Comparison of ENCODE assay signal across 1 cellular context in genomic region chr17:68777243-68777855, GRCh38.
TF ChIP-seq lines count a peak whose summit lies in the region.

No MANE protein-coding gene starts in this region.

TF ChIP-seq in HepG2, 621 proteins besides CTCF, POLR2A, EP300 and RAD21 (continued from another document and continues in another):
- TF ChIP-seq DPF2 (CRISPR knock-in tag; IDR thresholded peaks at IDR 0.05; ENCODE audit: borderline replicate concordance, low read depth) = no peak
- no peak for TF ChIP-seq SAFB2 (CRISPR knock-in tag; IDR thresholded peaks at IDR 0.05; ENCODE audit: borderline replicate concordance, low read depth)
- no peak for TF ChIP-seq ZBTB10 (CRISPR knock-in tag; IDR thresholded peaks at IDR 0.05; ENCODE audit: borderline replicate concordance)
- TF ChIP-seq ZNF607 (CRISPR knock-in tag; IDR thresholded peaks at IDR 0.05; ENCODE audit: borderline replicate concordance) = no peak; the same call in 1 of the 2 replicates
- no peak for TF ChIP-seq RNF2 (conservative IDR thresholded peaks at IDR 0.05; ENCODE audit: low read depth)
- no peak for TF ChIP-seq SATB2 (CRISPR knock-in tag; IDR thresholded peaks at IDR 0.05)
- no peak for TF ChIP-seq ZBTB14 (CRISPR knock-in tag; IDR thresholded peaks at IDR 0.05)
- no peak for TF ChIP-seq RBM39 (IDR thresholded peaks at IDR 0.05; ENCODE audit: low read depth, low read length, poor library complexity, severe bottlenecking)
- no peak; the same call in 1 of the 2 replicates for TF ChIP-seq NCOA2 (CRISPR knock-in tag; IDR thresholded peaks at IDR 0.05)
- TF ChIP-seq TRAFD1 (CRISPR knock-in tag; IDR thresholded peaks at IDR 0.05; ENCODE audit: borderline replicate concordance) = no peak
- 0 out of 2 replicates have a peak, but pooled peaks have one; percentile 45 for TF ChIP-seq PBX3 (CRISPR knock-in tag; IDR thresholded peaks at IDR 0.05; ENCODE audit: borderline replicate concordance)
- TF ChIP-seq ZNF543 (CRISPR knock-in tag; IDR thresholded peaks at IDR 0.05) = no peak
- TF ChIP-seq ZKSCAN5 (CRISPR knock-in tag; IDR thresholded peaks at IDR 0.05) = no peak
- TF ChIP-seq MIER2 (CRISPR knock-in tag; IDR thresholded peaks at IDR 0.05) = no peak; the same call in 1 of the 2 replicates
- TF ChIP-seq ZNF749 (CRISPR knock-in tag; IDR thresholded peaks at IDR 0.05; ENCODE audit: borderline replicate concordance) = no peak
- TF ChIP-seq ZNF816 (CRISPR knock-in tag; IDR thresholded peaks at IDR 0.05; ENCODE audit: borderline replicate concordance) = no peak; the same call in 1 of the 2 replicates
- no peak for TF ChIP-seq ZBTB7B (CRISPR knock-in tag; IDR thresholded peaks at IDR 0.05)
- no peak for TF ChIP-seq HNRNPL (IDR thresholded peaks at IDR 0.05; ENCODE audit: low read depth, low read length)
- TF ChIP-seq MBNL3 (CRISPR knock-in tag; conservative IDR thresholded peaks at IDR 0.05) = no peak
- TF ChIP-seq SOX6 (IDR thresholded peaks at IDR 0.05) = no peak
- TF ChIP-seq SOX6 (CRISPR knock-in tag; IDR thresholded peaks at IDR 0.05) = no peak
- no peak for TF ChIP-seq PAWR (CRISPR knock-in tag; IDR thresholded peaks at IDR 0.05; ENCODE audit: borderline replicate concordance)
- no peak for TF ChIP-seq ZNF337 (CRISPR knock-in tag; IDR thresholded peaks at IDR 0.05; ENCODE audit: borderline replicate concordance, low read depth)
- TF ChIP-seq ZNF598 (CRISPR knock-in tag; IDR thresholded peaks at IDR 0.05; ENCODE audit: borderline replicate concordance) = no peak
- no peak for TF ChIP-seq MAFG (CRISPR knock-in tag; IDR thresholded peaks at IDR 0.05)
- no peak for TF ChIP-seq ZNF18 (CRISPR knock-in tag; IDR thresholded peaks at IDR 0.05; ENCODE audit: insufficient replicate concordance)
- no peak for TF ChIP-seq ZNF616 (CRISPR knock-in tag; IDR thresholded peaks at IDR 0.05; ENCODE audit: low read depth)
- TF ChIP-seq SMC3 (IDR thresholded peaks at IDR 0.05; ENCODE audit: low read length) = peak; percentile 99
- TF ChIP-seq TCF7L2 (IDR thresholded peaks at IDR 0.05; ENCODE audit: low read depth, low read length) = no peak
- no peak for TF ChIP-seq ZNF7 (CRISPR knock-in tag; IDR thresholded peaks at IDR 0.05)
- TF ChIP-seq REL (CRISPR knock-in tag; conservative IDR thresholded peaks at IDR 0.05) = no peak
- peak; percentile 76 for TF ChIP-seq ELF3 (CRISPR knock-in tag; IDR thresholded peaks at IDR 0.05)
- no peak for TF ChIP-seq RBM22 (optimal IDR thresholded peaks at IDR 0.05; ENCODE audit: low read length)
- no peak for TF ChIP-seq PAXIP1 (CRISPR knock-in tag; conservative IDR thresholded peaks at IDR 0.05)
- TF ChIP-seq ZBED4 (CRISPR knock-in tag; IDR thresholded peaks at IDR 0.05; ENCODE audit: borderline replicate concordance) = peak; percentile 45; the same call in 1 of the 2 replicates
- TF ChIP-seq E2F1 (CRISPR knock-in tag; IDR thresholded peaks at IDR 0.05) = 0 out of 2 replicates have a peak, but pooled peaks have one; percentile 26
- TF ChIP-seq ZNF367 (CRISPR knock-in tag; IDR thresholded peaks at IDR 0.05; ENCODE audit: borderline replicate concordance) = no peak
- no peak for TF ChIP-seq GABPA (IDR thresholded peaks at IDR 0.05; ENCODE audit: low read depth, low read length)
- no peak for TF ChIP-seq GABPA (CRISPR knock-in tag; IDR thresholded peaks at IDR 0.05; ENCODE audit: low read depth)
- TF ChIP-seq SKI (IDR thresholded peaks at IDR 0.05; ENCODE audit: partially characterized antibody) = no peak
